In genomic region chr12:6689000-6689882, GRCh38 we compare ENCODE assay signal across 8 cellular contexts. TPM values are rescaled to one million over a fixed set of nuclear protein-coding genes. Genes with fewer than 3 reads are reported as not detected.
DNase-seq lines count a peak whose midpoint lies in the region; ATAC-seq and TF ChIP-seq lines count a peak whose summit lies in the region.

ZNF384 (minus strand) TSS chr12:6689375; CDS start chr12:6679520, 9,855 bp downstream.

- H3K4me3 ChIP-seq in GM12875 (ENCODE audit: low read depth, low read length) (peak within 1 kb of the TSS; percentile 100), cardiac muscle cell (peak within 1 kb of the TSS; percentile 65), parathyroid adenoma (ENCODE audit: low read depth, low read length) (peak within 1 kb of the TSS; percentile 98), tibial nerve (peak within 1 kb of the TSS; percentile 77 to 99 (median 98))

- CTCF ChIA-PET in T-cell (lab: Charles Lee): interaction anchor here (0.6 to 1.8 kb wide), 25 partner anchors 10 to 1244 kb away, joined by 3 to 30 read pairs (median 4); partner anchors contain the start of genes COPS7A (in 2 of the 2), C12orf57 (in 1 of the 2), CDCA3 (in 1 of the 2) and MLF2 (in 1 of the 2)

- TF ChIP-seq CTCF in GM12875 (IDR thresholded peaks at IDR 0.05; ENCODE audit: borderline replicate concordance, insufficient read depth, low read depth, low read length) (no peak), cardiac muscle cell (IDR thresholded peaks at IDR 0.05; ENCODE audit: low read depth, low read length) (peak; percentile 19), parathyroid adenoma (IDR thresholded peaks at IDR 0.05) (no peak), tibial nerve (IDR thresholded peaks at IDR 0.05) (peak in 4 of 5 experiments; percentile 27 to 70 (median 46))

- H3K9me3 Mint-ChIP-seq in T-cell: no peaks in the 10 kb centered on the region

- H3K36me3 ChIP-seq in cardiac muscle cell (peaks cover 2% of the 10 kb centered on the region), parathyroid adenoma (ENCODE audit: control insufficient read depth, insufficient read depth, low read length) (no peaks in the 10 kb centered on the region), tibial nerve (peaks cover 0 to 12% (median 0%) of the 10 kb centered on the region in 3 donors)

- ATAC-seq in HG02840 (IDR thresholded peaks at IDR 0.05; ENCODE audit: low FRiP score, unreplicated experiment) (peak; percentile 87), T-cell (replicated peaks in 1 of 4) (peak; percentile 81 to 84 (median 82))

- no peaks in the 10 kb centered on the region for H3K27me3 Mint-ChIP-seq in T-cell

- POLR2A ChIA-PET in T-cell (lab: Charles Lee): interaction anchor here (0.6 to 2.0 kb wide), 27 partner anchors 9 to 250 kb away, joined by 3 to 12 read pairs (median 5); partner anchors contain the start of genes CD4 (in 1 of the 2), COPS7A (in 1 of the 2), LAG3 (in 1 of the 2) and LPAR5 (in 1 of the 2)

- peak within 1 kb of the TSS; percentile 93 to 97 for H3K27ac Mint-ChIP-seq in T-cell

- H3K27ac ChIP-seq in adipose tissue (ENCODE audit: low read depth, low read length) (peak within 1 kb of the TSS; percentile 84), cardiac muscle cell (peak within 1 kb of the TSS; percentile 84), parathyroid adenoma (peak within 1 kb of the TSS; percentile 98), tibial nerve (peak within 1 kb of the TSS; percentile 97 to 99 (median 98))

- H3K27me3 ChIP-seq in cardiac muscle cell (no peaks in the 10 kb centered on the region), parathyroid adenoma (ENCODE audit: control insufficient read depth, insufficient read depth, low read length) (no peaks in the 10 kb centered on the region), tibial nerve (no peaks in the 10 kb centered on the region)

- peaks cover 52 to 65% (median 63%) of the 10 kb centered on the region in 3 donors for H3K4me1 Mint-ChIP-seq in T-cell

- H3K9ac ChIP-seq in parathyroid adenoma: peak within 1 kb of the TSS; percentile 92

- DNase-seq in NCI-H1436 treated with DMSO at 0.1 percent for 48 hours (lab: John Stamatoyannopoulos, UW) (peak; percentile 97), T-cell (peak; percentile 84 to 98 (median 95)), cardiac muscle cell (ENCODE audit: low read depth in 1 of 2, low spot score in 1 of 2) (peak; percentile 98 to 99), tibial nerve (ENCODE audit: low spot score in 2 of 2) (peak; percentile 92 to 94)

- H3K4me1 ChIP-seq in cardiac muscle cell (ENCODE audit: low read depth) (peaks cover 13% of the 10 kb centered on the region), parathyroid adenoma (peaks cover 13% of the 10 kb centered on the region), tibial nerve (peaks cover 3 to 58% (median 23%) of the 10 kb centered on the region in 4 donors)

- H3K4me2 ChIP-seq in parathyroid adenoma (ENCODE audit: low read length): peak within 1 kb of the TSS; percentile 84

- TF ChIP-seq POLR2A in tibial nerve (IDR thresholded peaks at IDR 0.05): peak in 1 of 2 donors; percentile 44

- H3K36me3 Mint-ChIP-seq in T-cell: peaks cover 7% of the 10 kb centered on the region

- H3K9me3 ChIP-seq in cardiac muscle cell (ENCODE audit: low read depth) (no peaks in the 10 kb centered on the region), parathyroid adenoma (ENCODE audit: control insufficient read depth, low read length) (no peaks in the 10 kb centered on the region), tibial nerve (no peaks in the 10 kb centered on the region)

- TF ChIP-seq EP300 in tibial nerve (IDR thresholded peaks at IDR 0.05): peak; percentile 91 to 94

- peak within 1 kb of the TSS; percentile 87 for H2AFZ ChIP-seq in parathyroid adenoma

- H3K4me3 Mint-ChIP-seq in T-cell: peak within 1 kb of the TSS; percentile 89 to 92 (median 91)

- WGBS in adipose tissue, 3 donors: 0% methylated on average over 52 to 72 of the region's 72 CpGs
- WGBS in tibial nerve, 2 donors: 0 to 1% methylated on average over 69 to 72 of the region's 72 CpGs

- peaks cover 14% of the 10 kb centered on the region for H3K79me2 ChIP-seq in parathyroid adenoma

RNA-seq across cellular contexts. Expression of gene ZNF384, which starts in this region (rescaled TPM):
- total RNA-seq in T-cell: 10 to 100 TPM; 68.6 to 82.9 (median 79.4) TPM
- 10 to 100 TPM; 25.2 to 35.8 (median 25.7) TPM for polyA plus RNA-seq in adipose tissue
- 39.4 and 44.9 TPM in 2 replicates for total RNA-seq in cardiac muscle cell
- polyA plus RNA-seq in cardiac muscle cell: 38.2 and 44.1 TPM in 2 replicates
- 10 to 100 TPM; 26.2 to 52.5 (median 38.2) TPM for total RNA-seq in tibial nerve

Comparison
In these comparisons a context has a peak if more than half of its experiments do, and no peak if none do; other contexts are left out.
1. Peak in every context shown above with its lines: DNase-seq, ATAC-seq, H3K4me3 ChIP-seq and H3K27ac ChIP-seq.
2. CTCF ChIP-seq: peak in cardiac muscle cell (single experiment) and tibial nerve (4 of 5); none in GM12875 (single experiment) and parathyroid adenoma (single experiment).